Comparison of ENCODE assay signal across 18 cellular contexts in genomic region chr15:67747949-67748348, GRCh38.
A peak's percentile ranks its signal among the peaks of the same experiment; 100 is the strongest.
DNase-seq lines count a peak whose midpoint lies in the region; FAIRE-seq and TF ChIP-seq lines count a peak whose summit lies in the region.
"Had no signal": no experiment of that assay in that cellular context is flagged by ENCODE, and none has a peak within 500 bp of the region (broad histone marks: within the 10 kb centered on the region; RNA-seq: fewer than 3 reads in every experiment).

No MANE protein-coding gene starts in this region.

- no peaks in the 10 kb centered on the region for H3K27me3 ChIP-seq in DOHH2 (ENCODE audit: control insufficient read depth, low read length)
- H3K27me3 ChIP-seq in endothelial cell of umbilical vein (ENCODE audit: control insufficient read depth in 2 of 2, insufficient read depth in 2 of 2, low read length in 2 of 2) = no peaks in the 10 kb centered on the region
- H3K27me3 ChIP-seq in esophagus squamous epithelium = no peaks in the 10 kb centered on the region
- no peaks in the 10 kb centered on the region for H3K27me3 ChIP-seq in hepatocyte

- FAIRE-seq in endothelial cell of umbilical vein (lab: Jason Lieb, UNC) = peak; percentile 24
- no peak for FAIRE-seq in urothelium cell line (lab: Jason Lieb, UNC)
- FAIRE-seq: D721Med, GM12891, GM19239 had no signal

- H3K4me1 ChIP-seq in DOHH2 (ENCODE audit: control insufficient read depth, low read length) (peaks cover 38% of the 10 kb centered on the region), endothelial cell of umbilical vein (ENCODE audit: control insufficient read depth, extremely low read depth, insufficient read depth, low read length) (no peaks in the 10 kb centered on the region), esophagus squamous epithelium (peaks cover 10 to 45% (median 26%) of the 10 kb centered on the region in 3 donors), hepatocyte (ENCODE audit: insufficient read depth) (peaks cover 16% of the 10 kb centered on the region)

- TF ChIP-seq POLR2A in endothelial cell of umbilical vein (IDR thresholded peaks at IDR 0.05; ENCODE audit: low read depth, low read length) (no peak), esophagus squamous epithelium (IDR thresholded peaks at IDR 0.05) (no peak)

- no peak overlapping the region for H3K9ac ChIP-seq in endothelial cell of umbilical vein (replicated peaks; ENCODE audit: extremely low read depth, insufficient read depth, low read length)

- DNase-seq in NCI-H69 (lab: John Stamatoyannopoulos, UW) (peak; percentile 47), endothelial cell of umbilical vein (ENCODE audit: low read depth, low spot score) (no peak), esophagus squamous epithelium (lab: John Stamatoyannopoulos, UW) (no peak), hepatocyte (ENCODE audit: low spot score) (no peak), urothelium cell line (ENCODE audit: low spot score) (no peak), cardiac septum (ENCODE audit: low spot score) (no peak)
- DNase-seq: CD4-positive, alpha-beta T cell; CD8-positive, alpha-beta memory T cell; DMS 273 treated with DMSO at 0.1 percent for 48 hours; DMS79; GF-D8; H9; HFFc6 had no signal

- WGBS in esophagus squamous epithelium, 2 donors = 92 to 95% methylated on average over 3 of the region's 3 CpGs
- WGBS in hepatocyte (ENCODE audit: low lambda C conversion rate, missing lambda C conversion rate) = 95% methylated on average over 3 of the region's 3 CpGs

- no peaks in the 10 kb centered on the region for H3K9me3 ChIP-seq in DOHH2 (ENCODE audit: control insufficient read depth, insufficient read depth, low read length)
- H3K9me3 ChIP-seq in endothelial cell of umbilical vein (replicated peaks; ENCODE audit: control insufficient read depth, insufficient read depth, low read length) = no peaks in the 10 kb centered on the region
- no peaks in the 10 kb centered on the region for H3K9me3 ChIP-seq in esophagus squamous epithelium
- H3K9me3 ChIP-seq in hepatocyte (ENCODE audit: low read depth) = no peaks in the 10 kb centered on the region

- POLR2A ChIA-PET in endothelial cell of umbilical vein (lab: Charles Lee) = no interaction called here

- H4K20me1 ChIP-seq in DOHH2 (ENCODE audit: control insufficient read depth, insufficient read depth, low read depth, low read length) = no peaks in the 10 kb centered on the region
- H4K20me1 ChIP-seq in endothelial cell of umbilical vein (replicated peaks; ENCODE audit: control insufficient read depth, extremely low read depth, insufficient read depth, low read length) = no peaks in the 10 kb centered on the region
- no peaks in the 10 kb centered on the region for H4K20me1 ChIP-seq in hepatocyte (ENCODE audit: insufficient read depth, poor library complexity, severe bottlenecking)

- no peak for TF ChIP-seq CTCF in DOHH2 (IDR thresholded peaks at IDR 0.05; ENCODE audit: low read depth, low read length, poor library complexity, severe bottlenecking)
- no peak for TF ChIP-seq CTCF in endothelial cell of umbilical vein (IDR thresholded peaks at IDR 0.05; ENCODE audit: extremely low read depth in 1 of 2, insufficient read depth in 1 of 2, low read depth in 1 of 2, low read length in 2 of 2)
- TF ChIP-seq CTCF in esophagus squamous epithelium (IDR thresholded peaks at IDR 0.05) = no peak
- no peak for TF ChIP-seq CTCF in hepatocyte (IDR thresholded peaks at IDR 0.05; ENCODE audit: poor library complexity)

- H3K4me3 ChIP-seq in DOHH2 (ENCODE audit: low read length) = no peak overlapping the region
- no peak overlapping the region for H3K4me3 ChIP-seq in endothelial cell of umbilical vein (replicated peaks in 1 of 3; ENCODE audit: insufficient read depth in 1 of 3, low read depth in 1 of 3, low read length in 3 of 3)
- no peak overlapping the region for H3K4me3 ChIP-seq in esophagus squamous epithelium
- H3K4me3 ChIP-seq in hepatocyte = no peak overlapping the region
- H3K4me3 ChIP-seq: GM23338 had no signal

- H3K9me1 ChIP-seq in endothelial cell of umbilical vein (replicated peaks; ENCODE audit: control insufficient read depth, extremely low read depth, insufficient read depth, low read length) = no peaks in the 10 kb centered on the region

- dilution Hi-C loops in endothelial cell of umbilical vein (cut with MboI; ENCODE audit: extremely low pct_ligation_motif_present, low sequenced_read_pairs) = no loop called here

- peak overlapping the region; percentile 41 for H3K4me2 ChIP-seq in DOHH2 (ENCODE audit: low read length)
- H3K4me2 ChIP-seq in endothelial cell of umbilical vein (ENCODE audit: insufficient read depth, low read length) = no peak overlapping the region
- H3K4me2 ChIP-seq in hepatocyte = no peak overlapping the region
- H3K4me2 ChIP-seq: GM23338 had no signal

- BruUV-seq in endothelial cell of umbilical vein (replicated peaks; lab: Mats Ljungman, UMichigan) = no TSS peak

- no peaks in the 10 kb centered on the region for H3K79me2 ChIP-seq in DOHH2 (ENCODE audit: control insufficient read depth, low read length)
- no peaks in the 10 kb centered on the region for H3K79me2 ChIP-seq in endothelial cell of umbilical vein (ENCODE audit: control insufficient read depth, insufficient read depth, low read length)
- no peaks in the 10 kb centered on the region for H3K79me2 ChIP-seq in hepatocyte

- no peaks in the 10 kb centered on the region for H3F3A ChIP-seq in DOHH2 (ENCODE audit: control insufficient read depth, insufficient read depth)

- intact Hi-C loops in endothelial cell of umbilical vein (cut with micrococcal nuclease) (no loop called here), esophagus squamous epithelium (cut with DNase I) (no loop called here), cardiac septum (cut with DNase I) (no loop called here)

- CTCF ChIA-PET in endothelial cell of umbilical vein (lab: Charles Lee) = interaction anchor here (1.2 kb wide), 1 partner anchor 10 kb away, joined by 3 read pairs; no protein-coding TSS in a partner anchor

- H3K27ac ChIP-seq in DOHH2 (ENCODE audit: low read depth, low read length) (no peak overlapping the region), endothelial cell of umbilical vein (ENCODE audit: insufficient read depth, low read depth, low read length) (no peak overlapping the region), esophagus squamous epithelium (no peak overlapping the region), hepatocyte (no peak overlapping the region)

- no peak overlapping the region for H2AFZ ChIP-seq in endothelial cell of umbilical vein (ENCODE audit: low read depth, low read length)
- H2AFZ ChIP-seq in hepatocyte = no peak overlapping the region
- H2AFZ ChIP-seq: GM23338 had no signal

- H3K9me2 ChIP-seq in DOHH2 (replicated peaks; ENCODE audit: control insufficient read depth, low read length) (no peaks in the 10 kb centered on the region), hepatocyte (replicated peaks; ENCODE audit: insufficient read depth) (no peaks in the 10 kb centered on the region)

- H3K36me3 ChIP-seq in DOHH2 (ENCODE audit: control insufficient read depth, low read length) = no peaks in the 10 kb centered on the region
- no peaks in the 10 kb centered on the region for H3K36me3 ChIP-seq in endothelial cell of umbilical vein (ENCODE audit: control insufficient read depth in 2 of 2, extremely low read depth in 1 of 2, insufficient read depth in 2 of 2, low read length in 2 of 2)
- H3K36me3 ChIP-seq in esophagus squamous epithelium = no peaks in the 10 kb centered on the region
- H3K36me3 ChIP-seq in hepatocyte (replicated peaks; ENCODE audit: insufficient read depth, low read depth) = no peaks in the 10 kb centered on the region

TF ChIP-seq in endothelial cell of umbilical vein, 7 proteins besides CTCF, POLR2A, EP300 and RAD21:
- TF ChIP-seq MAX (IDR thresholded peaks at IDR 0.05; ENCODE audit: insufficient read depth, insufficient read length) = no peak
- TF ChIP-seq EZH2 (IDR thresholded peaks at IDR 0.05; ENCODE audit: borderline replicate concordance, low read depth, low read length, severe bottlenecking) = no peak
- no peak for TF ChIP-seq POLR2AphosphoS5 (IDR thresholded peaks at IDR 0.05; ENCODE audit: insufficient read depth, low read depth, low read length)
- no peak for TF ChIP-seq GATA2 (IDR thresholded peaks at IDR 0.05; ENCODE audit: insufficient read depth, insufficient read length, low read depth, low read length)
- no peak for TF ChIP-seq MYC (IDR thresholded peaks at IDR 0.05; ENCODE audit: low read depth, low read length)
